Comparison of ENCODE assay signal across 18 cellular contexts in genomic region chr1:228004887-228005462, GRCh38. TPM values are rescaled to one million over a fixed set of nuclear protein-coding genes. Genes with fewer than 3 reads are reported as not detected.
DNase-seq lines count a peak whose midpoint lies in the region; ATAC-seq and TF ChIP-seq lines count a peak whose summit lies in the region.
"Had no signal": no experiment of that assay in that cellular context is flagged by ENCODE, and none has a peak within 500 bp of the region (broad histone marks: within the 10 kb centered on the region; RNA-seq: fewer than 3 reads in every experiment).

No MANE protein-coding gene starts in this region.

- no peaks in the 10 kb centered on the region for H3K9me3 ChIP-seq in breast epithelium
- no peaks in the 10 kb centered on the region for H3K9me3 ChIP-seq in mammary epithelial cell (replicated peaks; ENCODE audit: insufficient read depth, low read length)
- no peaks in the 10 kb centered on the region for H3K9me3 ChIP-seq in OCI-LY3 (ENCODE audit: insufficient read depth, low read length)
- H3K9me3 ChIP-seq in upper lobe of right lung, result no peaks in the 10 kb centered on the region
- H3K9me3 ChIP-seq: Caco-2, heart left ventricle, SJCRH30, thoracic aorta had no signal

- TF ChIP-seq CTCF in breast epithelium (IDR thresholded peaks at IDR 0.05) (no peak), mammary epithelial cell (conservative IDR thresholded peaks at IDR 0.05 in 1 of 2, IDR thresholded peaks at IDR 0.05 in 1 of 2; ENCODE audit: extremely low read depth in 1 of 2, insufficient read depth in 1 of 2, low read depth in 1 of 2, low read length in 2 of 2) (no peak), OCI-LY3 (IDR thresholded peaks at IDR 0.05; ENCODE audit: low read depth, low read length) (no peak), upper lobe of right lung (IDR thresholded peaks at IDR 0.05) (no peak)

- H3K4me1 ChIP-seq in breast epithelium, result no peaks in the 10 kb centered on the region
- peaks cover 6% of the 10 kb centered on the region for H3K4me1 ChIP-seq in mammary epithelial cell (ENCODE audit: insufficient read depth, low read length)
- H3K4me1 ChIP-seq in OCI-LY3 (ENCODE audit: low read length), result peaks cover 9% of the 10 kb centered on the region; the same call in 1 of the 2 replicates
- no peaks in the 10 kb centered on the region for H3K4me1 ChIP-seq in upper lobe of right lung
- H3K4me1 ChIP-seq: SJCRH30 had no signal

- intact Hi-C loops in breast epithelium (cut with DNase I; ENCODE audit: low total_unique reads) (no loop called here), mammary epithelial cell (cut with micrococcal nuclease) (loop anchor here (1.0 kb wide), 2 partner anchors 69 to 510 kb away; no protein-coding TSS in a partner anchor), upper lobe of right lung (cut with DNase I) (no loop called here)

- H3K36me3 ChIP-seq in breast epithelium (no peaks in the 10 kb centered on the region), mammary epithelial cell (ENCODE audit: insufficient read depth, low read length) (no peaks in the 10 kb centered on the region), OCI-LY3 (replicated peaks; ENCODE audit: low read depth, low read length) (no peaks in the 10 kb centered on the region), upper lobe of right lung (no peaks in the 10 kb centered on the region)
- H3K36me3 ChIP-seq: heart left ventricle, SJCRH30, thoracic aorta had no signal

- H3K4me3 ChIP-seq in breast epithelium, result peak overlapping the region in 1 of 3 donors; percentile 35
- H3K4me3 ChIP-seq in mammary epithelial cell (replicated peaks in 1 of 3; ENCODE audit: insufficient read depth in 1 of 3, low read depth in 2 of 3, low read length in 3 of 3), result no peak overlapping the region
- H3K4me3 ChIP-seq in OCI-LY3 (ENCODE audit: low read length), result peak overlapping the region; percentile 68
- no peak overlapping the region for H3K4me3 ChIP-seq in upper lobe of right lung
- H3K4me3 ChIP-seq: heart left ventricle, SJCRH30, thoracic aorta had no signal

- H3K9ac ChIP-seq in mammary epithelial cell (ENCODE audit: insufficient read depth, low read length) (no peak overlapping the region), OCI-LY3 (ENCODE audit: low read length) (no peak overlapping the region)

- no peak for TF ChIP-seq POLR2A in breast epithelium (IDR thresholded peaks at IDR 0.05)

- CTCF ChIA-PET in mammary epithelial cell (lab: Charles Lee; ENCODE audit: low non-redundant PET), result interaction anchor here (0.6 to 0.7 kb wide), 2 partner anchors 126 to 1508 kb away, joined by 3 read pairs; no protein-coding TSS in a partner anchor

- H2AFZ ChIP-seq in mammary epithelial cell (ENCODE audit: low read depth, low read length), result no peak overlapping the region
- H2AFZ ChIP-seq in OCI-LY3 (ENCODE audit: low read depth, low read length), result peak overlapping the region; percentile 84

- ATAC-seq in upper lobe of right lung (no peak), HG02870 (IDR thresholded peaks at IDR 0.05; ENCODE audit: unreplicated experiment) (no peak), HG03095 (IDR thresholded peaks at IDR 0.05; ENCODE audit: unreplicated experiment) (no peak)

- no TSS peak for BruUV-seq in mammary epithelial cell (replicated peaks; lab: Mats Ljungman, UMichigan)

- DNase-seq in breast epithelium (ENCODE audit: low spot score in 2 of 2), result peak; percentile 11 to 36
- no peak for DNase-seq in mammary epithelial cell
- DNase-seq in left kidney (ENCODE audit: low read depth, low spot score), result peak; percentile 45
- DNase-seq in upper lobe of right lung, result peak; percentile 52
- DNase-seq in KG1 (lab: John Stamatoyannopoulos, UW), result no peak
- DNase-seq: activated CD4-positive, alpha-beta T cell treated with anti-CD3 and anti-CD28 coated beads, Interleukin-2, amount 50 U/mL, for 48 hours; activated effector memory CD4-positive, alpha-beta T cell treated with Interleukin-2 at 50 U/mL for 16 hours; heart left ventricle; NCI-H1048; OCI-M1 had no signal

- 19% methylated on average over 10 of the region's 18 CpGs for WGBS in mammary epithelial cell (ENCODE audit: low coverage, missing lambda C conversion rate)

- no peak overlapping the region for H3K27ac ChIP-seq in breast epithelium
- H3K27ac ChIP-seq in mammary epithelial cell (ENCODE audit: insufficient read depth, low read depth, low read length), result no peak overlapping the region
- H3K27ac ChIP-seq in OCI-LY3 (ENCODE audit: low read length), result no peak overlapping the region
- H3K27ac ChIP-seq in upper lobe of right lung, result no peak overlapping the region
- H3K27ac ChIP-seq: heart left ventricle, SJCRH30, thoracic aorta had no signal

- dilution Hi-C loops in mammary epithelial cell (cut with HindIII; ENCODE audit: low sequenced_read_pairs), result no loop called here

- peaks cover 3 to 74% of the 10 kb centered on the region in 2 donors for H3K27me3 ChIP-seq in breast epithelium
- H3K27me3 ChIP-seq in mammary epithelial cell (ENCODE audit: insufficient read depth, low read length), result peaks cover 36% of the 10 kb centered on the region
- no peaks in the 10 kb centered on the region for H3K27me3 ChIP-seq in OCI-LY3 (ENCODE audit: low read depth, low read length)
- peaks cover 74% of the 10 kb centered on the region for H3K27me3 ChIP-seq in upper lobe of right lung
- H3K27me3 ChIP-seq: SJCRH30 had no signal

- in situ Hi-C loops in mammary epithelial cell (cut with MboI; ENCODE audit: low sequenced_read_pairs in 2 of 2), result loop anchor here in 1 of 2 donors (10.0 kb wide), 1 partner anchor 80 kb away; the partner anchor contains the start of gene ARF1

- H3K79me2 ChIP-seq in mammary epithelial cell (ENCODE audit: insufficient read depth, low read length), result no peaks in the 10 kb centered on the region
- H3K79me2 ChIP-seq in OCI-LY3 (ENCODE audit: low read length), result no peaks in the 10 kb centered on the region

- H4K20me1 ChIP-seq in mammary epithelial cell (ENCODE audit: insufficient read depth, low read length) (no peaks in the 10 kb centered on the region), OCI-LY3 (ENCODE audit: insufficient read depth, low read length) (no peaks in the 10 kb centered on the region)

- H3K4me2 ChIP-seq in mammary epithelial cell (ENCODE audit: insufficient read depth, low read depth, low read length) (no peak overlapping the region), OCI-LY3 (ENCODE audit: low read length) (peak overlapping the region; percentile 80)

RNA-seq across cellular contexts. Expression of gene WNT3A, which starts 1.8 kb away (rescaled TPM):
- under 1 TPM in 1 of 3 donors, not detected in 2; 0.29 TPM for total RNA-seq in breast epithelium
- total RNA-seq in mammary epithelial cell, result not detected
- polyA plus RNA-seq in mammary epithelial cell, result 0.02 TPM
- not detected for polyA minus RNA-seq in mammary epithelial cell
- total RNA-seq in upper lobe of right lung, result 10.1 TPM
- total RNA-seq: heart left ventricle, pulmonary artery endothelial cell, SJCRH30, thoracic aorta had no signal
- polyA plus RNA-seq: AG04450, heart left ventricle had no signal

RNA-seq across cellular contexts. Expression of gene WNT9A, which starts 57.2 kb away (rescaled TPM):
- total RNA-seq in breast epithelium (1 to 10 TPM; 1.1 to 2.5 (median 1.3) TPM), mammary epithelial cell (1 to 10 TPM; 7.1 to 7.2 TPM), upper lobe of right lung (10.2 TPM)
- 15.4 TPM for polyA plus RNA-seq in mammary epithelial cell
- polyA minus RNA-seq in mammary epithelial cell, result 19.7 TPM

Comparison
In these comparisons a context has a peak if more than half of its experiments do, and no peak if none do; other contexts are left out.
1. DNase-seq: peak in breast epithelium (2 of 2), left kidney (single experiment) and upper lobe of right lung (single experiment); none in mammary epithelial cell (single experiment) and KG1 (single experiment).